Comparison of ENCODE assay signal across 21 cellular contexts in genomic region chr3:64318670-64319271, GRCh38.
"Had no signal": no experiment of that assay in that cellular context is flagged by ENCODE, and none has a peak within 500 bp of the region (broad histone marks: within the 10 kb centered on the region; RNA-seq: fewer than 3 reads in every experiment).

No MANE protein-coding gene starts in this region.

- H3K27me3 Mint-ChIP-seq: central memory CD8-positive, alpha-beta T cell had no signal

- H3K36me3 Mint-ChIP-seq: naive thymus-derived CD4-positive, alpha-beta T cell; neural progenitor cell had no signal

- H2AFZ ChIP-seq: neural progenitor cell had no signal

- H3K9me3 Mint-ChIP-seq: activated CD4-positive, alpha-beta T cell treated with anti-CD3 and anti-CD28 coated beads, Interleukin-2, amount 10 ng/mL, durations not matched to agents 7 days and 5 days; activated naive CD4-positive, alpha-beta T cell treated with anti-CD3 and anti-CD28 coated beads for 36 hours; activated T-cell treated with anti-CD3 and anti-CD28 coated beads, Interleukin-2, amount 50 U/mL, for 4 hours; central memory CD8-positive, alpha-beta T cell; naive thymus-derived CD4-positive, alpha-beta T cell; neural progenitor cell had no signal

- H3K4me1 ChIP-seq: gastrocnemius medialis, neural progenitor cell, psoas muscle, right lobe of liver had no signal

- H3K27ac ChIP-seq: brain microvascular endothelial cell, coronary artery, gastrocnemius medialis, neural progenitor cell, ovary, psoas muscle, right lobe of liver, thyroid gland had no signal

- H3K9me3 ChIP-seq: gastrocnemius medialis, ovary, psoas muscle, right lobe of liver, thyroid gland had no signal

- H3K4me1 Mint-ChIP-seq: activated CD4-positive, alpha-beta T cell treated with anti-CD3 and anti-CD28 coated beads, Interleukin-2, amount 10 ng/mL, durations not matched to agents 7 days and 5 days; central memory CD8-positive, alpha-beta T cell; naive thymus-derived CD4-positive, alpha-beta T cell had no signal

- H3K36me3 ChIP-seq: brain microvascular endothelial cell, gastrocnemius medialis, neural progenitor cell, ovary, right lobe of liver, thyroid gland had no signal

- FAIRE-seq: islet of Langerhans had no signal

- H3K27ac Mint-ChIP-seq: activated CD4-positive, alpha-beta T cell treated with anti-CD3 and anti-CD28 coated beads, Interleukin-2, amount 10 ng/mL, durations not matched to agents 7 days and 5 days; activated CD8-positive, alpha-beta T cell treated with anti-CD3 and anti-CD28 coated beads, Interleukin-2, amount 10 ng/mL, durations not matched to agents 7 days and 5 days; activated naive CD4-positive, alpha-beta T cell treated with anti-CD3 and anti-CD28 coated beads for 36 hours; naive thymus-derived CD4-positive, alpha-beta T cell; neural progenitor cell had no signal

- H3K9ac ChIP-seq: neural progenitor cell had no signal

- H3K4me3 Mint-ChIP-seq: activated CD4-positive, alpha-beta T cell treated with anti-CD3 and anti-CD28 coated beads, Interleukin-2, amount 10 ng/mL, durations not matched to agents 7 days and 5 days; activated CD8-positive, alpha-beta T cell treated with anti-CD3 and anti-CD28 coated beads, Interleukin-2, amount 10 ng/mL, durations not matched to agents 7 days and 5 days; activated naive CD4-positive, alpha-beta T cell treated with anti-CD3 and anti-CD28 coated beads for 36 hours; activated T-cell treated with anti-CD3 and anti-CD28 coated beads, Interleukin-2, amount 50 U/mL, for 4 hours; central memory CD8-positive, alpha-beta T cell; naive thymus-derived CD4-positive, alpha-beta T cell; neural progenitor cell had no signal

- ATAC-seq: activated CD4-positive, CD25-positive, alpha-beta regulatory T cell treated with anti-CD3 and anti-CD28 coated beads, Interleukin-2, amount 50 U/mL, for 24 hours; activated CD8-positive, alpha-beta T cell treated with anti-CD3 and anti-CD28 coated beads, Interleukin-2, amount 10 ng/mL, durations not matched to agents 7 days and 5 days; activated T-cell treated with anti-CD3 and anti-CD28 coated beads, Interleukin-2, amount 50 U/mL, for 4 hours; gastrocnemius medialis; naive thymus-derived CD4-positive, alpha-beta T cell; psoas muscle had no signal

- H3K4me3 ChIP-seq: coronary artery, gastrocnemius medialis, neural progenitor cell, ovary, psoas muscle, right lobe of liver, thyroid gland had no signal

- H3K27me3 ChIP-seq: brain microvascular endothelial cell, gastrocnemius medialis, neural progenitor cell, ovary, right lobe of liver, thyroid gland had no signal

- DNase-seq: activated CD4-positive, alpha-beta T cell treated with anti-CD3 and anti-CD28 coated beads, Interleukin-2, amount 10 ng/mL, durations not matched to agents 7 days and 5 days; activated CD8-positive, alpha-beta memory T cell treated with anti-CD3 and anti-CD28 coated beads, Interleukin-2, amount 50 U/mL, for 4 hours; activated CD8-positive, alpha-beta T cell treated with anti-CD3 and anti-CD28 coated beads, Interleukin-2, amount 10 ng/mL, durations not matched to agents 7 days and 5 days; activated naive CD4-positive, alpha-beta T cell treated with anti-CD3 and anti-CD28 coated beads for 36 hours; activated T-cell treated with anti-CD3 and anti-CD28 coated beads, Interleukin-2, amount 50 U/mL, for 4 hours; brain microvascular endothelial cell; gastrocnemius medialis; left cardiac atrium; naive thymus-derived CD4-positive, alpha-beta T cell; ovary; psoas muscle; right lobe of liver; stimulated activated CD4-positive, alpha-beta T cell treated with anti-CD3 and anti-CD28 coated beads, Interleukin-1b, Interleukin-23, amount 100 ng/mL, for 48 hours; stimulated activated CD8-positive, alpha-beta memory T cell treated with anti-CD3 and anti-CD28 coated beads, Interleukin-4, amount 100 ng/mL, for 48 hours; stimulated activated naive CD4-positive, alpha-beta T cell; thyroid gland had no signal

- H3K4me2 ChIP-seq: neural progenitor cell had no signal
